Comparison of ENCODE assay signal across 20 cellular contexts in the genomic region with DNA sequence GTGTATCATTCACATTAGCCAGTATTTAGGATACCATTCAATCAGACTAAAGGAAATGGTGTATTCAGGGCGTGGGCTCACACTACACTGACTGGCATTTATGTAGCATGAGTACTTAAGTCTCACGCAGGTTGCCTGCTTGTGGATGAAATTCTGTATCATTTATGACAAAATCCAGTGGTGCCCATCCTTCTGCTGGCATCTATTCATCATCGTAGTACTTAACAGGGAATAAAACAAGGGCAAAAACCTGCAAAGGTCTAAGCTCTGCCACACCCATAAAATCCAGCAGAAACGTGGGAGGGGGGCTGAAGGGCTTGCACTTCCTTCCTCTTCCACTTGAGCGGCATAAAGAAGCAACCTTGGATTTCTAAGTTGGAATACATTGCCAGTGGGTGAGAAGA. TPM values are rescaled to one million over a fixed set of nuclear protein-coding genes. Genes with fewer than 3 reads are reported as not detected.
A peak's percentile ranks its signal among the peaks of the same experiment; 100 is the strongest.
DNase-seq lines count a peak whose midpoint lies in the region; ATAC-seq and TF ChIP-seq lines count a peak whose summit lies in the region.
"Had no signal": no experiment of that assay in that cellular context is flagged by ENCODE, and none has a peak within 500 bp of the region (broad histone marks: within the 10 kb centered on the region; RNA-seq: fewer than 3 reads in every experiment).

No MANE protein-coding gene starts in this region.

- no peak overlapping the region for H3K27ac ChIP-seq in WERI-Rb-1
- H3K27ac ChIP-seq: cardiac muscle cell, SJSA1, skin epidermis had no signal

- POLR2A ChIA-PET in T-cell (lab: Charles Lee) = no interaction called here

- H3K27me3 Mint-ChIP-seq in nephron progenitor cell (ENCODE audit: low read depth, poor library complexity) = peaks cover 29% of the 10 kb centered on the region
- H3K27me3 Mint-ChIP-seq in osteocyte (ENCODE audit: unreplicated experiment) = peaks cover 32% of the 10 kb centered on the region
- H3K27me3 Mint-ChIP-seq in T-cell = peaks cover 38 to 42% of the 10 kb centered on the region in 2 donors

- ATAC-seq in GM19467 (IDR thresholded peaks at IDR 0.05; ENCODE audit: unreplicated experiment) = no peak
- ATAC-seq in T-cell (replicated peaks in 1 of 4) = no peak

- no peaks in the 10 kb centered on the region for H3K9me3 ChIP-seq in WERI-Rb-1 (ENCODE audit: severe bottlenecking)
- H3K9me3 ChIP-seq: SJSA1 had no signal

- 0 out of 2 replicates have a peak, but pooled peaks have one; percentile 12 for TF ChIP-seq CTCF in WERI-Rb-1 (IDR thresholded peaks at IDR 0.05; ENCODE audit: low read depth, low read length)
- peak; percentile 27 for TF ChIP-seq CTCF in nephron progenitor cell (IDR thresholded peaks at IDR 0.05)
- TF ChIP-seq CTCF in osteocyte (IDR thresholded peaks at IDR 0.05) = no peak

- H3K27ac Mint-ChIP-seq in nephron progenitor cell (no peak overlapping the region), osteocyte (ENCODE audit: unreplicated experiment) (no peak overlapping the region), T-cell (no peak overlapping the region)
- H3K27ac Mint-ChIP-seq: activated naive CD4-positive, alpha-beta T cell treated with anti-CD3 and anti-CD28 coated beads, Interleukin-2, amount 50 U/mL, for 24 hours; activated T-helper 1 cell treated with anti-CD3 and anti-CD28 coated beads, Interleukin-12 subunit alpha, Interleukin-12 subunit beta, Interleukin-2, Interleukin-4 antibody, amounts not matched to agents 30 ng/mL and 10 ng/mL and 1 ng/mL, durations not matched to agents 14 hours and 24 hours and 36 hours; T-helper 2 cell treated with Interferon-gamma antibody and Interleukin-4, amounts not matched to agents 5 μg/mL and 100 μg/mL, for 36 hours had no signal

- H3K36me3 Mint-ChIP-seq in nephron progenitor cell (ENCODE audit: low read depth) (no peaks in the 10 kb centered on the region), osteocyte (ENCODE audit: unreplicated experiment) (no peaks in the 10 kb centered on the region), T-cell (no peaks in the 10 kb centered on the region)
- H3K36me3 Mint-ChIP-seq: activated naive CD4-positive, alpha-beta T cell treated with anti-CD3 and anti-CD28 coated beads, Interleukin-2, amount 50 U/mL, for 24 hours had no signal

- CTCF ChIA-PET in T-cell (lab: Charles Lee) = no interaction called here

- H3K36me3 ChIP-seq in WERI-Rb-1 = no peaks in the 10 kb centered on the region
- H3K36me3 ChIP-seq: cardiac muscle cell, SJSA1 had no signal

- H3K9me3 Mint-ChIP-seq in nephron progenitor cell (no peaks in the 10 kb centered on the region), osteocyte (ENCODE audit: unreplicated experiment) (no peaks in the 10 kb centered on the region), T-cell (no peaks in the 10 kb centered on the region)
- H3K9me3 Mint-ChIP-seq: activated naive CD4-positive, alpha-beta T cell treated with anti-CD3 and anti-CD28 coated beads, Interleukin-2, amount 50 U/mL, for 24 hours; activated T-helper 1 cell treated with anti-CD3 and anti-CD28 coated beads, Interleukin-12 subunit alpha, Interleukin-12 subunit beta, Interleukin-2, Interleukin-4 antibody, amounts not matched to agents 30 ng/mL and 10 ng/mL and 1 ng/mL, durations not matched to agents 14 hours and 24 hours and 36 hours; T-helper 2 cell treated with Interferon-gamma antibody and Interleukin-4, amounts not matched to agents 5 μg/mL and 100 μg/mL, for 36 hours had no signal

- peak; percentile 62 for DNase-seq in G401 (ENCODE audit: low spot score)
- DNase-seq in KBM-7 = peak; percentile 8
- peak; percentile 28 for DNase-seq in WERI-Rb-1
- DNase-seq in nephron progenitor cell = no peak
- no peak for DNase-seq in Kasumi-1 (lab: John Stamatoyannopoulos, UW)
- no peak for DNase-seq in osteocyte (ENCODE audit: extremely low spot score, unreplicated experiment)
- no peak for DNase-seq in T-cell
- DNase-seq: cortex of kidney, KG1, NCI-H187, trophoblast cell had no signal

- H3K4me1 Mint-ChIP-seq in nephron progenitor cell (peaks cover 27% of the 10 kb centered on the region), osteocyte (ENCODE audit: unreplicated experiment) (peaks cover 15% of the 10 kb centered on the region), T-cell (peaks cover 9 to 17% (median 9%) of the 10 kb centered on the region in 3 donors)

- no peaks in the 10 kb centered on the region for H3K27me3 ChIP-seq in WERI-Rb-1 (ENCODE audit: insufficient read depth, low read depth, severe bottlenecking)
- H3K27me3 ChIP-seq: SJSA1 had no signal

- in situ Hi-C loops in G401 (cut with HindIII; ENCODE audit: low sequenced_read_pairs) = no loop called here
- in situ Hi-C loops in KBM-7 (cut with MboI; ENCODE audit: low pct_unique_long_range_greater_than_20kb, low sequenced_read_pairs) = no loop called here

- H3K4me3 ChIP-seq in WERI-Rb-1 (ENCODE audit: low read depth, low read length) = no peak overlapping the region
- H3K4me3 ChIP-seq: cardiac muscle cell, SJSA1, skin epidermis had no signal

- no peak overlapping the region for H3K4me3 Mint-ChIP-seq in nephron progenitor cell
- H3K4me3 Mint-ChIP-seq in osteocyte (ENCODE audit: unreplicated experiment) = no peak overlapping the region
- no peak overlapping the region for H3K4me3 Mint-ChIP-seq in T-cell
- H3K4me3 Mint-ChIP-seq: activated naive CD4-positive, alpha-beta T cell treated with anti-CD3 and anti-CD28 coated beads, Interleukin-2, amount 50 U/mL, for 24 hours; activated T-helper 1 cell treated with anti-CD3 and anti-CD28 coated beads, Interleukin-12 subunit alpha, Interleukin-12 subunit beta, Interleukin-2, Interleukin-4 antibody, amounts not matched to agents 30 ng/mL and 10 ng/mL and 1 ng/mL, durations not matched to agents 14 hours and 24 hours and 36 hours; T-helper 2 cell treated with Interferon-gamma antibody and Interleukin-4, amounts not matched to agents 5 μg/mL and 100 μg/mL, for 36 hours had no signal

RNA-seq across cellular contexts. Expression of a gene that starts 2.7 kb away (rescaled TPM):
- total RNA-seq in G401 (2014; rRNA removed; shearing (Covaris generic)) = not detected in 2 replicates
- total RNA-seq in osteocyte = 2.3 and 3.2 TPM in 2 replicates
- total RNA-seq in T-cell = not detected
- total RNA-seq: activated T-helper 1 cell treated with anti-CD3 and anti-CD28 coated beads, Interleukin-12 subunit alpha, Interleukin-12 subunit beta, Interleukin-2, Interleukin-4 antibody, amounts not matched to agents 30 ng/mL and 10 ng/mL and 1 ng/mL, durations not matched to agents 14 hours and 24 hours and 36 hours; HT-29; lung microvascular endothelial cell; SJSA1 had no signal

Comparison
In these comparisons a context has a peak if more than half of its experiments do, and no peak if none do; other contexts are left out.
1. DNase-seq: peak in G401 (single experiment), KBM-7 (single experiment) and WERI-Rb-1 (single experiment); none in nephron progenitor cell (single experiment), Kasumi-1 (0 of 2), osteocyte (single experiment) and T-cell (0 of 34).